In genomic region chr3:52072471-52072870, GRCh38 we compare ENCODE assay signal across 19 cellular contexts. TPM values are rescaled to one million over a fixed set of nuclear protein-coding genes. Genes with fewer than 3 reads are reported as not detected.
DNase-seq lines count a peak whose midpoint lies in the region; ATAC-seq and TF ChIP-seq lines count a peak whose summit lies in the region.
"Had no signal": no experiment of that assay in that cellular context is flagged by ENCODE, and none has a peak within 500 bp of the region (broad histone marks: within the 10 kb centered on the region; RNA-seq: fewer than 3 reads in every experiment).

No MANE protein-coding gene starts in this region.

- WGBS in right lobe of liver (ENCODE audit: insufficient coverage, low coverage, low lambda C conversion rate, missing lambda C conversion rate): 85% methylated on average over 4 of the region's 8 CpGs

- peaks cover 23% of the 10 kb centered on the region for H3K4me1 Mint-ChIP-seq in stimulated activated effector memory CD8-positive, alpha-beta T cell treated with anti-CD3 and anti-CD28 coated beads, Interleukin-12 subunit alpha, Interleukin-12 subunit beta, amount 100 ng/mL, for 72 hours

- no peaks in the 10 kb centered on the region for H3K9me3 ChIP-seq in right lobe of liver

- H3K36me3 Mint-ChIP-seq in stimulated activated effector memory CD8-positive, alpha-beta T cell treated with anti-CD3 and anti-CD28 coated beads, Interleukin-12 subunit alpha, Interleukin-12 subunit beta, amount 100 ng/mL, for 72 hours: peaks cover 6% of the 10 kb centered on the region
- H3K36me3 Mint-ChIP-seq: CD4-positive, alpha-beta memory T cell had no signal

- in situ Hi-C loops in GM13977 (cut with MboI; ENCODE audit: low pct_unique_long_range_greater_than_20kb, low sequenced_read_pairs, unreplicated experiment): no loop called here

- H3K27ac Mint-ChIP-seq in stimulated activated effector memory CD8-positive, alpha-beta T cell treated with anti-CD3 and anti-CD28 coated beads, Interleukin-12 subunit alpha, Interleukin-12 subunit beta, amount 100 ng/mL, for 72 hours: peak overlapping the region; percentile 79
- H3K27ac Mint-ChIP-seq: HFFc6 had no signal

- ATAC-seq in stimulated activated effector memory CD8-positive, alpha-beta T cell treated with anti-CD3 and anti-CD28 coated beads, Interleukin-12 subunit alpha, Interleukin-12 subunit beta, amount 100 ng/mL, for 72 hours: no peak
- ATAC-seq in right lobe of liver: no peak
- ATAC-seq: HCT116 had no signal

- intact Hi-C loops in dorsolateral prefrontal cortex (cut with DNase I) (no loop called here), right lobe of liver (cut with DNase I) (no loop called here)

- TF ChIP-seq POLR2A in right lobe of liver (IDR thresholded peaks at IDR 0.05): no peak

- no peaks in the 10 kb centered on the region for H3K4me1 ChIP-seq in right lobe of liver

- H3K27me3 ChIP-seq in dorsolateral prefrontal cortex (no peaks in the 10 kb centered on the region), right lobe of liver (no peaks in the 10 kb centered on the region)

- H3K27ac ChIP-seq in RWPE1 (peak overlapping the region; percentile 100), angular gyrus (ENCODE audit: low read depth, low read length) (peak overlapping the region; percentile 57), dorsolateral prefrontal cortex (peak overlapping the region in 54 of 59 donors; percentile 12 to 87 (median 66)), right lobe of liver (no peak overlapping the region)
- H3K27ac ChIP-seq: HL-60 had no signal

- TF ChIP-seq CTCF in RWPE1 (conservative IDR thresholded peaks at IDR 0.05; ENCODE audit: low read depth) (no peak), dorsolateral prefrontal cortex (IDR thresholded peaks at IDR 0.05 in 54 of 56, conservative IDR thresholded peaks at IDR 0.05 in 2 of 56; ENCODE audit: low read depth in 1 of 56, partially characterized antibody in 56 of 56) (no peak), GM13977 (IDR thresholded peaks at IDR 0.05; ENCODE audit: extremely low read depth, insufficient read depth, missing control alignments) (no peak), right lobe of liver (IDR thresholded peaks at IDR 0.05) (no peak)

- no peaks in the 10 kb centered on the region for H3K9me3 Mint-ChIP-seq in stimulated activated effector memory CD8-positive, alpha-beta T cell treated with anti-CD3 and anti-CD28 coated beads, Interleukin-12 subunit alpha, Interleukin-12 subunit beta, amount 100 ng/mL, for 72 hours
- H3K9me3 Mint-ChIP-seq: HFFc6 had no signal

- CTCF ChIA-PET in RWPE1 (lab: Yijun Ruan, JAX): no interaction called here

- DNase-seq in RWPE1 (ENCODE audit: low spot score) (no peak), dorsolateral prefrontal cortex (no peak), Ammon's horn (ENCODE audit: low spot score) (no peak), NCI-H510A (lab: John Stamatoyannopoulos, UW) (no peak), GM13977 (ENCODE audit: low spot score) (no peak), right lobe of liver (no peak)
- DNase-seq in stimulated activated effector memory CD8-positive, alpha-beta T cell treated with anti-CD3 and anti-CD28 coated beads, Interleukin-12 subunit alpha, Interleukin-12 subunit beta, amount 100 ng/mL, for 72 hours (ENCODE audit: low spot score in 2 of 2): no peak
- DNase-seq: ACHN, DMS153, DMS79, GDM1, GOT3, H7, HFFc6 had no signal

- no peak overlapping the region for H3K4me3 Mint-ChIP-seq in stimulated activated effector memory CD8-positive, alpha-beta T cell treated with anti-CD3 and anti-CD28 coated beads, Interleukin-12 subunit alpha, Interleukin-12 subunit beta, amount 100 ng/mL, for 72 hours
- H3K4me3 Mint-ChIP-seq: CD14-positive monocyte; CD4-positive, alpha-beta memory T cell; HFFc6 had no signal

- H3K4me3 ChIP-seq in dorsolateral prefrontal cortex: no peak overlapping the region
- H3K4me3 ChIP-seq in right lobe of liver: no peak overlapping the region

- POLR2A ChIA-PET in RWPE1 (lab: Yijun Ruan, JAX; ENCODE audit: low non-redundant PET): interaction anchor here (0.5 kb wide), 1 partner anchor 17 kb away, joined by 3 read pairs; no protein-coding TSS in a partner anchor

- H3K36me3 ChIP-seq in right lobe of liver: no peaks in the 10 kb centered on the region

RNA-seq across cellular contexts. Expression of gene DUSP7, which starts 16.1 kb away (rescaled TPM):
- total RNA-seq in dorsolateral prefrontal cortex (10 to 100 TPM; 29.0 to 90.9 (median 44.8) TPM), right lobe of liver (1 to 10 TPM; 3.0 to 4.2 (median 3.5) TPM)

Comparison
In these comparisons a context has a peak if more than half of its experiments do, and no peak if none do; other contexts are left out.
1. H3K27ac ChIP-seq: peak in RWPE1 (single experiment), angular gyrus (single experiment) and dorsolateral prefrontal cortex (54 of 59); none in right lobe of liver (0 of 3).
2. RNA of gene DUSP7, which starts 16.1 kb away (total RNA-seq): 29.0 to 90.9 TPM in dorsolateral prefrontal cortex; 3.0 to 4.2 TPM in right lobe of liver; every median in the first group is over 4 times any median in the second.